ENCODE assay signal across 9 cellular contexts in genomic region chr1:113874017-113874879, GRCh38. TPM values are rescaled to one million over a fixed set of nuclear protein-coding genes. Genes with fewer than 3 reads are reported as not detected.
DNase-seq lines count a peak whose midpoint lies in the region; ATAC-seq, FAIRE-seq and TF ChIP-seq lines count a peak whose summit lies in the region.
"Had no signal": no experiment of that assay in that cellular context is flagged by ENCODE, and none has a peak within 500 bp of the region (broad histone marks: within the 10 kb centered on the region; RNA-seq: fewer than 3 reads in every experiment).

No MANE protein-coding gene starts in this region.

- no TSS peak for BruUV-seq in OCI-LY7 (replicated peaks; lab: Mats Ljungman, UMichigan)

- peak; percentile 84 for FAIRE-seq in colon (lab: Jason Lieb, UNC)

- intact Hi-C loops in OCI-LY7 (cut with micrococcal nuclease; ENCODE audit: unreplicated experiment) = loop anchor here (5.0 kb wide), 1 partner anchor 37 kb away; no protein-coding TSS in a partner anchor
- intact Hi-C loops in left cardiac atrium (cut with DNase I) = no loop called here

- H2AFZ ChIP-seq in DND-41 (ENCODE audit: low read depth, low read length) (peak overlapping the region; percentile 15; the same call in 1 of the 2 replicates), GM23338 (no peak overlapping the region), OCI-LY7 (ENCODE audit: low read length) (peak overlapping the region; percentile 84)

- no peaks in the 10 kb centered on the region for H3K36me3 Mint-ChIP-seq in GM23338 (ENCODE audit: low read depth)

- no peak overlapping the region for H3K9ac ChIP-seq in DND-41 (ENCODE audit: low read depth, low read length)

- no peaks in the 10 kb centered on the region for H3F3A ChIP-seq in GM23338 (replicated peaks; ENCODE audit: low read depth)

- no peaks in the 10 kb centered on the region for H4K20me1 ChIP-seq in DND-41 (ENCODE audit: insufficient read depth, low read length)
- H4K20me1 ChIP-seq in GM23338 (replicated peaks; ENCODE audit: insufficient read depth) = no peaks in the 10 kb centered on the region
- no peaks in the 10 kb centered on the region for H4K20me1 ChIP-seq in OCI-LY7 (ENCODE audit: insufficient read depth, low read length)

- peaks cover 60% of the 10 kb centered on the region for H3K4me1 ChIP-seq in DND-41 (ENCODE audit: insufficient read depth, low read length)
- no peaks in the 10 kb centered on the region for H3K4me1 ChIP-seq in GM23338 (ENCODE audit: insufficient read depth)
- peaks cover 43% of the 10 kb centered on the region for H3K4me1 ChIP-seq in OCI-LY7 (ENCODE audit: insufficient read depth, low read length, poor library complexity, severe bottlenecking)

- H3K27ac Mint-ChIP-seq in GM23338 = no peak overlapping the region

- H3K4me3 ChIP-seq in DND-41 (ENCODE audit: low read depth in 1 of 2, low read length in 2 of 2) (no peak overlapping the region), GM23338 (no peak overlapping the region), OCI-LY7 (ENCODE audit: low read depth, low read length, poor library complexity, severe bottlenecking) (no peak overlapping the region)
- H3K4me3 ChIP-seq: SJSA1 had no signal

- POLR2A ChIA-PET in OCI-LY7 (lab: Charles Lee) = interaction anchor here (0.7 to 2.7 kb wide), 9 partner anchors 9 to 112 kb away, joined by 3 to 19 read pairs (median 7); partner anchors contain the start of genes AP4B1 and BCL2L15

- TF ChIP-seq CTCF in DND-41 (IDR thresholded peaks at IDR 0.05; ENCODE audit: borderline replicate concordance, extremely low read depth, low read length, poor library complexity, severe bottlenecking) (peak; percentile 40), GM23338 (conservative IDR thresholded peaks at IDR 0.05; ENCODE audit: low read depth in 2 of 2) (peak; percentile 54 to 56), OCI-LY7 (conservative IDR thresholded peaks at IDR 0.05; ENCODE audit: low read length) (peak; percentile 85)

- H3K9me2 ChIP-seq in GM23338 (ENCODE audit: insufficient read depth) (no peaks in the 10 kb centered on the region; the same call in 1 of the 2 replicates), OCI-LY7 (ENCODE audit: insufficient read depth, low read length) (no peaks in the 10 kb centered on the region)

- no peak overlapping the region for H3K27ac ChIP-seq in DND-41 (ENCODE audit: low read length)
- H3K27ac ChIP-seq in GM23338 (ENCODE audit: low read depth) = no peak overlapping the region
- H3K27ac ChIP-seq in OCI-LY7 (ENCODE audit: low read depth, low read length, poor library complexity, severe bottlenecking) = peak overlapping the region; percentile 93
- H3K27ac ChIP-seq: SJSA1 had no signal

- H3K36me3 ChIP-seq in DND-41 (ENCODE audit: insufficient read depth, low read length) (no peaks in the 10 kb centered on the region), GM23338 (ENCODE audit: insufficient read depth) (no peaks in the 10 kb centered on the region), OCI-LY7 (ENCODE audit: insufficient read depth, low read length) (no peaks in the 10 kb centered on the region)
- H3K36me3 ChIP-seq: SJSA1 had no signal

- DNase-seq in DND-41 (no peak), GM23338 (ENCODE audit: low spot score) (peak; percentile 55), OCI-LY7 (ENCODE audit: low spot score) (peak; percentile 68), NCI-H146 treated with DMSO at 0.1 percent for 48 hours (lab: John Stamatoyannopoulos, UW; ENCODE audit: unreplicated experiment) (no peak), NCI-H1417 treated with DMSO at 0.1 percent for 48 hours (lab: John Stamatoyannopoulos, UW) (no peak), left cardiac atrium (no peak)

- no peaks in the 10 kb centered on the region for H3K27me3 Mint-ChIP-seq in GM23338 (ENCODE audit: insufficient read depth, low read depth, poor library complexity)

- no peaks in the 10 kb centered on the region for H3K9me3 Mint-ChIP-seq in GM23338

- H3K4me3 Mint-ChIP-seq in GM23338 = no peak overlapping the region

- no peaks in the 10 kb centered on the region for H3K9me3 ChIP-seq in DND-41 (ENCODE audit: insufficient read depth, low read length, severe bottlenecking)
- no peaks in the 10 kb centered on the region for H3K9me3 ChIP-seq in OCI-LY7 (ENCODE audit: low read length)
- H3K9me3 ChIP-seq: SJSA1 had no signal

- peaks cover 5% of the 10 kb centered on the region; the same call in 2 of the 3 replicates for H3K4me1 Mint-ChIP-seq in GM23338

- H3K4me2 ChIP-seq in DND-41 (ENCODE audit: insufficient read depth, low read length) (no peak overlapping the region), GM23338 (no peak overlapping the region), OCI-LY7 (ENCODE audit: low read length) (peak overlapping the region; percentile 78)

- peaks cover 22% of the 10 kb centered on the region for H3K79me2 ChIP-seq in DND-41 (ENCODE audit: insufficient read depth, low read length)
- H3K79me2 ChIP-seq in GM23338 (replicated peaks; ENCODE audit: insufficient read depth) = no peaks in the 10 kb centered on the region
- peaks cover 23% of the 10 kb centered on the region for H3K79me2 ChIP-seq in OCI-LY7 (ENCODE audit: insufficient read depth, low read depth, low read length)

- ATAC-seq in DND-41 (ENCODE audit: insufficient read depth, low read depth) = no peak
- peak; percentile 85 for ATAC-seq in GM23338
- ATAC-seq in HG02759 (IDR thresholded peaks at IDR 0.05; ENCODE audit: unreplicated experiment) = no peak
- no peak for ATAC-seq in left cardiac atrium

- CTCF ChIA-PET in OCI-LY7 (lab: Charles Lee; ENCODE audit: unreplicated experiment) = no interaction called here

- H3K27me3 ChIP-seq in DND-41 (ENCODE audit: insufficient read depth, low read length, poor library complexity) (no peaks in the 10 kb centered on the region), GM23338 (ENCODE audit: insufficient read depth) (no peaks in the 10 kb centered on the region)
- H3K27me3 ChIP-seq: SJSA1 had no signal

TF ChIP-seq in GM23338, 12 proteins besides CTCF, POLR2A, EP300 and RAD21 (continues in another document):
- TF ChIP-seq EZH2 (IDR thresholded peaks at IDR 0.05; ENCODE audit: low read depth, unreplicated experiment) = no peak

RNA-seq across cellular contexts. Expression of gene PTPN22, which starts 2.7 kb away (rescaled TPM):
- not detected in 2 replicates for total RNA-seq in GM23338 (2014; rRNA removed; shearing (Covaris generic))
- polyA plus RNA-seq in GM23338 (2016; fragmentation: Nextera tagmentation; extraction: Ambion mirVana) = 0.08 and 0.40 TPM in 2 replicates
- total RNA-seq in OCI-LY7 (2014; rRNA removed; shearing (Covaris generic)) = 27.5 and 29.4 TPM in 2 replicates
- total RNA-seq in OCI-LY7 (2022) (53.5 and 63.0 TPM in 2 replicates), left cardiac atrium (1 to 10 TPM; 1.0 to 1.6 TPM)

RNA-seq across cellular contexts. Expression of gene BCL2L15, which starts 13.1 kb away (rescaled TPM):
- total RNA-seq in GM23338 (2014; rRNA removed; shearing (Covaris generic)) = 0.78 TPM in 1 of 2 replicates, not detected in the other
- 0.40 TPM in 1 of 2 replicates, not detected in the other for polyA plus RNA-seq in GM23338 (2016; fragmentation: Nextera tagmentation; extraction: Ambion mirVana)
- total RNA-seq in OCI-LY7 (2014; rRNA removed; shearing (Covaris generic)) = 0.46 and 0.82 TPM in 2 replicates
- total RNA-seq in OCI-LY7 (2022) (1.1 and 1.5 TPM in 2 replicates), left cardiac atrium (under 1 TPM in 1 of 2 donors, not detected in 1; 0.97 TPM)

RNA-seq across cellular contexts. Expression of gene AP4B1, which starts 30.4 kb away (rescaled TPM):
- total RNA-seq in GM23338 (2014; rRNA removed; shearing (Covaris generic)) = 12.7 and 13.4 TPM in 2 replicates
- 4.4 and 7.5 TPM in 2 replicates for polyA plus RNA-seq in GM23338 (2016; fragmentation: Nextera tagmentation; extraction: Ambion mirVana)
- total RNA-seq in OCI-LY7 (2014; rRNA removed; shearing (Covaris generic)) = 37.7 and 45.3 TPM in 2 replicates
- 40.5 and 42.5 TPM in 2 replicates for total RNA-seq in OCI-LY7 (2022)
- 10 to 100 TPM; 11.9 to 12.0 TPM for total RNA-seq in left cardiac atrium

RNA-seq across cellular contexts. Expression of gene DCLRE1B, which starts 30.9 kb away (rescaled TPM):
- total RNA-seq in GM23338 (2014; rRNA removed; shearing (Covaris generic)) = 8.7 and 9.7 TPM in 2 replicates
- 6.3 and 6.9 TPM in 2 replicates for polyA plus RNA-seq in GM23338 (2016; fragmentation: Nextera tagmentation; extraction: Ambion mirVana)
- 17.3 and 20.1 TPM in 2 replicates for total RNA-seq in OCI-LY7 (2014; rRNA removed; shearing (Covaris generic))
- total RNA-seq in OCI-LY7 (2022) (20.8 and 20.9 TPM in 2 replicates), left cardiac atrium (1 to 10 TPM; 3.6 to 4.2 TPM)

RNA-seq across cellular contexts. Expression of gene HIPK1, which starts 54.9 kb away (rescaled TPM):
- 44.4 and 47.5 TPM in 2 replicates for total RNA-seq in GM23338 (2014; rRNA removed; shearing (Covaris generic))
- polyA plus RNA-seq in GM23338 (2016; fragmentation: Nextera tagmentation; extraction: Ambion mirVana) = 13.6 and 14.3 TPM in 2 replicates
- total RNA-seq in OCI-LY7 (2014; rRNA removed; shearing (Covaris generic)) = 17.3 and 20.4 TPM in 2 replicates
- 50.2 and 52.6 TPM in 2 replicates for total RNA-seq in OCI-LY7 (2022)
- total RNA-seq in left cardiac atrium = 10 to 100 TPM; 59.4 to 72.0 TPM

Comparison
In these comparisons a context has a peak if more than half of its experiments do, and no peak if none do; other contexts are left out.
1. DNase-seq: peak in GM23338 (single experiment) and OCI-LY7 (single experiment); none in DND-41 (single experiment), NCI-H146 treated with DMSO at 0.1 percent for 48 hours (single experiment), NCI-H1417 treated with DMSO at 0.1 percent for 48 hours (single experiment) and left cardiac atrium (single experiment).
2. RNA of gene PTPN22, which starts 2.7 kb away (total RNA-seq): 27.5 to 63.0 TPM in OCI-LY7; 1.0 to 1.6 TPM in left cardiac atrium and not detected in GM23338; every median in the first group is over 10 times any median in the second.
3. Peak in every context shown above with its lines, with median percentiles within 50 percentile points of each other: CTCF ChIP-seq.